Comparison of ENCODE assay signal across 25 cellular contexts in the genomic region with DNA sequence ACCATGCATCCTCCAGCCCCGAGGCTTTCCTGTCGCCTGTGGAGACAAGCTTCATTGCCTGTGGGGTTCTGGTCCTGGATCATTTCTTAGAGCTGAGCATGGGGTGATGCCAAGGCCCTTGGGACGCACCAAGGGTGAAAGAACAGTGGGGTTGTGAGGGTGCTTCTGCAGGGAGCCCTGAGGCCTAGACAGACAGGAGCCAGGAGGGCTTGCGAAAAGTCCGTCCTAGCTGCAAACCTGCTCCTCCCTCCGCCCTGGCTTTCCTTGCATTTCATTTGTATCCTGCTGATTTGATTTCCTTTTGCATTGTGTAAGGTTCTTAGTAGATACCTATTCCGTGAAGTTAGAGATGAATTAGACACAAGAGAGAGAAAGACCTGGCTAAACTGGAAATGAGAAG.
DNase-seq lines count a peak whose midpoint lies in the region; ATAC-seq, FAIRE-seq and TF ChIP-seq lines count a peak whose summit lies in the region.
"Had no signal": no experiment of that assay in that cellular context is flagged by ENCODE, and none has a peak within 500 bp of the region (broad histone marks: within the 10 kb centered on the region; RNA-seq: fewer than 3 reads in every experiment).

No MANE protein-coding gene starts in this region.

- peak overlapping the region in 1 of 3 experiments; percentile 0; a peak in 3 of 7 replicates for H3K27ac Mint-ChIP-seq in H9
- H3K27ac Mint-ChIP-seq: CD8-positive, alpha-beta memory T cell had no signal

- no peaks in the 10 kb centered on the region for H3K79me2 ChIP-seq in H9 (ENCODE audit: insufficient read depth, low read length)

- DNase-seq in H9: peak; percentile 49
- no peak for DNase-seq in bronchial epithelial cell (ENCODE audit: low read depth)
- DNase-seq in aorta: no peak
- DNase-seq in effector CD8-positive, alpha-beta T cell (lab: John Stamatoyannopoulos, UW): no peak
- no peak for DNase-seq in ACHN
- no peak for DNase-seq in SK-N-DZ (ENCODE audit: low spot score)
- DNase-seq: C1 segment of cervical spinal cord; CD8-positive, alpha-beta memory T cell; DMS53; EL; GM23248; Karpas-422; MG63; NCI-H1048; NCI-H1436; NCI-H2029; NCI-H2171 treated with DMSO at 0.1 percent for 48 hours; NCI-H774; OCI-M1; SHP77 had no signal

- no peak overlapping the region for H4K8ac ChIP-seq in H9 (replicated peaks; ENCODE audit: insufficient read length, low read depth, low read length)

- no peak overlapping the region for H4K91ac ChIP-seq in H9 (ENCODE audit: insufficient read length, low read depth, low read length)

- H3K9me3 Mint-ChIP-seq in H9: no peaks in the 10 kb centered on the region
- H3K9me3 Mint-ChIP-seq: CD8-positive, alpha-beta memory T cell had no signal

- H4K5ac ChIP-seq in H9 (ENCODE audit: insufficient read length, low read depth, low read length): no peak overlapping the region

- H3K4ac ChIP-seq in H9 (ENCODE audit: low read depth, low read length): no peak overlapping the region

- H3K79me1 ChIP-seq in H9 (ENCODE audit: insufficient read depth, low read depth, low read length, poor library complexity, severe bottlenecking): no peaks in the 10 kb centered on the region

- H3K27me3 ChIP-seq in H9 (ENCODE audit: insufficient read depth, low read length) (no peaks in the 10 kb centered on the region), bronchial epithelial cell (ENCODE audit: control insufficient read depth, insufficient read depth, low read length) (peaks cover 37% of the 10 kb centered on the region), aorta (ENCODE audit: control insufficient read depth in 1 of 2, insufficient read depth in 2 of 2, low read length in 1 of 2) (no peaks in the 10 kb centered on the region)
- H3K27me3 ChIP-seq: MG63 had no signal

- no peak overlapping the region for H2BK15ac ChIP-seq in H9 (ENCODE audit: low read depth, low read length)

- in situ Hi-C loops in ACHN (cut with HindIII; ENCODE audit: low pct_ligation_motif_present, low pct_unique_long_range_greater_than_20kb, low sequenced_read_pairs): no loop called here

- FAIRE-seq in bronchial epithelial cell (lab: Jason Lieb, UNC) (peak; percentile 50), islet of Langerhans (lab: Jason Lieb, UNC) (peak; percentile 49)
- FAIRE-seq: GM12891, GM18507 had no signal

- H2BK120ac ChIP-seq in H9 (ENCODE audit: low read depth, low read length, poor library complexity, severe bottlenecking): no peak overlapping the region

- H3K56ac ChIP-seq in H9 (ENCODE audit: insufficient read length, low read depth, low read length): no peak overlapping the region

- 0 out of 7 replicates have a peak, but pooled peaks cover 0 to 2% (median 0%) of the 10 kb centered on the region in 3 experiments for H3K36me3 Mint-ChIP-seq in H9 (ENCODE audit: insufficient read depth in 1 of 3, low read depth in 3 of 3)
- H3K36me3 Mint-ChIP-seq: CD8-positive, alpha-beta memory T cell; IgD-negative memory B cell had no signal

- H4K20me1 ChIP-seq in H9 (ENCODE audit: control insufficient read depth, insufficient read depth, insufficient read length): no peaks in the 10 kb centered on the region

- no peak overlapping the region for H3K9ac ChIP-seq in H9 (ENCODE audit: extremely low read depth, insufficient read length, low read length)
- H3K9ac ChIP-seq: GM23248 had no signal

- H3K23ac ChIP-seq in H9 (ENCODE audit: insufficient read length, low read depth, low read length): no peak overlapping the region

- H3K36me3 ChIP-seq in bronchial epithelial cell (ENCODE audit: control insufficient read depth, insufficient read depth, low read length) (no peaks in the 10 kb centered on the region), aorta (ENCODE audit: control insufficient read depth in 1 of 2, insufficient read depth in 2 of 2, low read length in 1 of 2) (no peaks in the 10 kb centered on the region)
- H3K36me3 ChIP-seq: MG63 had no signal

- 0 out of 2 replicates have a peak overlapping the region, but pooled peaks have one; percentile 45 for H3K14ac ChIP-seq in H9 (ENCODE audit: insufficient read depth, low read length)

- H3K18ac ChIP-seq in H9 (ENCODE audit: insufficient read length, low read depth, low read length): no peak overlapping the region

- H2BK12ac ChIP-seq in H9 (ENCODE audit: insufficient read length, low read depth, low read length): no peak overlapping the region

- no peak overlapping the region for H2BK5ac ChIP-seq in H9 (ENCODE audit: insufficient read length, low read length)

- H3K27ac ChIP-seq in H9 (ENCODE audit: insufficient read length, low read depth, low read length): no peak overlapping the region
- H3K27ac ChIP-seq in aorta (ENCODE audit: low read depth in 1 of 2, low read length in 2 of 2): peak overlapping the region; percentile 24 to 50
- H3K27ac ChIP-seq: GM23248 had no signal

- ATAC-seq in aorta (ENCODE audit: low FRiP score): no peak
- ATAC-seq: SK-N-SH treated with all-trans-retinoic acid at 6 μM for 48 hours had no signal

- peak overlapping the region in 1 of 2 experiments; percentile 49; a peak in 1 of 5 replicates for H3K4me3 Mint-ChIP-seq in H9
- H3K4me3 Mint-ChIP-seq: CD8-positive, alpha-beta memory T cell; IgD-negative memory B cell had no signal

- no peaks in the 10 kb centered on the region for H3K9me3 ChIP-seq in H9 (ENCODE audit: control insufficient read depth, low read depth, low read length)
- H3K9me3 ChIP-seq in aorta (ENCODE audit: control insufficient read depth, low read length): no peaks in the 10 kb centered on the region
- H3K9me3 ChIP-seq: MG63 had no signal

- no peaks in the 10 kb centered on the region for H3K23me2 ChIP-seq in H9 (ENCODE audit: insufficient read length, low read depth, low read length, poor library complexity, severe bottlenecking)

- H3K4me3 ChIP-seq in bronchial epithelial cell (ENCODE audit: low read depth, low read length): no peak overlapping the region
- no peak overlapping the region for H3K4me3 ChIP-seq in aorta (ENCODE audit: low read length in 2 of 2)
- H3K4me3 ChIP-seq: GM23248, MG63 had no signal

- peaks cover 61 to 68% of the 10 kb centered on the region in 2 experiments for H3K4me1 Mint-ChIP-seq in H9
- H3K4me1 Mint-ChIP-seq: CD8-positive, alpha-beta memory T cell; IgD-negative memory B cell had no signal

- no peak overlapping the region for H2BK20ac ChIP-seq in H9 (ENCODE audit: low read depth, low read length, poor library complexity, severe bottlenecking)

- TF ChIP-seq CTCF in H9 (conservative IDR thresholded peaks at IDR 0.05) (no peak), bronchial epithelial cell (IDR thresholded peaks at IDR 0.05; ENCODE audit: insufficient read depth, low read length, severe bottlenecking) (no peak)

- peak overlapping the region; percentile 15 for H3K4me2 ChIP-seq in H9 (ENCODE audit: insufficient read depth, insufficient read length, low read length)

- no peak overlapping the region for H3T11ph ChIP-seq in H9 (ENCODE audit: low read length)

- intact Hi-C loops in aorta (cut with DNase I): loop anchor here (5.0 kb wide), 2 partner anchors 35 to 40 kb away; no protein-coding TSS in a partner anchor

- no peak overlapping the region for H2AFZ ChIP-seq in H9 (ENCODE audit: low read length)
- H2AFZ ChIP-seq: GM23248 had no signal

- WGBS in H9 (ENCODE audit: extremely low coverage, insufficient read length, low lambda C conversion rate): no CpG with 5 or more reads among the region's 7 CpGs
- WGBS in aorta, 2 donors: 58 to 60% methylated on average over 7 of the region's 7 CpGs

- no peak overlapping the region for H2AK5ac ChIP-seq in H9 (ENCODE audit: insufficient read length, low read length)

- H3K27me3 Mint-ChIP-seq in H9 (ENCODE audit: low read depth): peaks cover 5% of the 10 kb centered on the region

- peaks cover 18% of the 10 kb centered on the region for H3K4me1 ChIP-seq in H9 (ENCODE audit: insufficient read depth, low read length)
- H3K4me1 ChIP-seq in aorta (ENCODE audit: control insufficient read depth in 1 of 2, insufficient read depth in 2 of 2, low read length in 2 of 2): peaks cover 14 to 23% of the 10 kb centered on the region in 2 donors
